ENCODE assay signal across 7 cellular contexts in the genomic region with DNA sequence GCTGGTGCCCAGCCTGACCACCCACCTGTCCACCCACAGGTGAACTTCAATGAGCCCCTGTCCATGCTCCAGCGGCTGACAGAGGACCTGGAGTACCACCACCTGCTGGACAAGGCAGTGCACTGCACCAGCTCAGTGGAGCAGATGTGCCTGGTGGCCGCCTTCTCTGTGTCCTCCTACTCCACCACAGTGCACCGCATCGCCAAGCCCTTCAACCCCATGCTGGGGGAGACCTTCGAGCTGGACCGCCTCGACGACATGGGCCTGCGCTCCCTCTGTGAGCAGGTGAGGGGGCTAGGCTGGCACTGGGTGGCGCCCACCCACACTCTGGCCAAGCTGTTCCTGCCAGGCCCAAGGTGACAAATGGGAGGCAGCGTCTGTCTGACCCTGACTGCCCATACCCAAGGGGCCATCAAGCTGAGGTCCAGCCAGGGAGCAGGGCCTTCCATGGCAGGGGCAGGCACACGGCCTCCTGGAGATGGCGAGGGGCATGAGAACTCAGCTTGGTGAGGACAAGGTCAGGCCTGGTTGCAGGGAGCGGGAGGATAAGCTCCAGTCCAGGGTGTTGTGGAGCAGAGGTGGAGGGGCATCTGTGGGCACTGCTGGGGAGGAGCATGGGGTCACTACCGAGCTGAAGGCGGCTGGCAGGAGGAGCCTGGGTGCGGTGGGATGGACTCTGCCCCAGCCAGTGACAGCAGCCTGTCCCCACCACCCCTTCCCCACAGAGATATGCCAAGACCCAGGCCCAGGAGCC.
DNase-seq lines count a peak whose midpoint lies in the region; ATAC-seq, FAIRE-seq and TF ChIP-seq lines count a peak whose summit lies in the region.

No MANE protein-coding gene starts in this region.

- DNase-seq in GM12891 (ENCODE audit: insufficient read length, low spot score) = peak; percentile 78
- DNase-seq in ascending aorta (ENCODE audit: low spot score in 2 of 2) = peak in 1 of 2 donors; percentile 61
- DNase-seq in iPS DF 6.9 (ENCODE audit: low read depth, low spot score) = peak; percentile 43
- DNase-seq in stimulated activated CD4-positive, alpha-beta T cell treated with anti-CD3 and anti-CD28 coated beads, TNF-alpha, amount 100 ng/mL, for 24 hours (ENCODE audit: low read depth in 3 of 3) = peak; percentile 7 to 30 (median 12)

- peak; percentile 95 for FAIRE-seq in GM12891 (lab: Jason Lieb, UNC)

- no peak for TF ChIP-seq POLR2A in GM12891 (IDR thresholded peaks at IDR 0.05; ENCODE audit: low read depth, low read length)

- H3K27ac ChIP-seq in OCI-LY3 (ENCODE audit: low read length) (no peak overlapping the region), ascending aorta (no peak overlapping the region), iPS DF 6.9 (ENCODE audit: low read length) (no peak overlapping the region)

- H3K36me3 ChIP-seq in OCI-LY3 (replicated peaks; ENCODE audit: low read depth, low read length) = no peaks in the 10 kb centered on the region
- peaks cover 4 to 5% of the 10 kb centered on the region in 2 donors for H3K36me3 ChIP-seq in ascending aorta
- H3K36me3 ChIP-seq in iPS DF 6.9 (ENCODE audit: control insufficient read depth, insufficient read depth, low read length) = 0 out of 2 replicates have a peak, but pooled peaks cover 3% of the 10 kb centered on the region

- H3K4me2 ChIP-seq in OCI-LY3 (ENCODE audit: low read length) = no peak overlapping the region

- peak; percentile 80 for TF ChIP-seq CTCF in OCI-LY3 (IDR thresholded peaks at IDR 0.05; ENCODE audit: low read depth, low read length)
- TF ChIP-seq CTCF in ascending aorta (IDR thresholded peaks at IDR 0.05) = peak; percentile 47 to 64 (median 54)

- ATAC-seq in GM18873 (IDR thresholded peaks at IDR 0.05; ENCODE audit: low FRiP score, unreplicated experiment) (no peak), GM21825 (IDR thresholded peaks at IDR 0.05; ENCODE audit: unreplicated experiment) (no peak)

- intact Hi-C loops in ascending aorta (cut with DNase I) = no loop called here

- no peak overlapping the region for H3K9ac ChIP-seq in OCI-LY3 (ENCODE audit: low read length)

- H3K4me1 ChIP-seq in OCI-LY3 (ENCODE audit: low read length) (no peaks in the 10 kb centered on the region), ascending aorta (no peaks in the 10 kb centered on the region), iPS DF 6.9 (ENCODE audit: control insufficient read depth, insufficient read depth, low read length) (no peaks in the 10 kb centered on the region)

- WGBS in iPS DF 6.9 (ENCODE audit: insufficient coverage, insufficient read length) = no CpG with 5 or more reads among the region's 17 CpGs

- H3K79me2 ChIP-seq in OCI-LY3 (ENCODE audit: low read length) = no peaks in the 10 kb centered on the region

- no peaks in the 10 kb centered on the region for H4K20me1 ChIP-seq in OCI-LY3 (ENCODE audit: insufficient read depth, low read length)

- no peaks in the 10 kb centered on the region for H3K9me3 ChIP-seq in OCI-LY3 (ENCODE audit: insufficient read depth, low read length)
- H3K9me3 ChIP-seq in ascending aorta = no peaks in the 10 kb centered on the region
- H3K9me3 ChIP-seq in iPS DF 6.9 (ENCODE audit: control insufficient read depth, insufficient read depth, low read length) = no peaks in the 10 kb centered on the region

- H2AFZ ChIP-seq in OCI-LY3 (ENCODE audit: low read depth, low read length) = no peak overlapping the region

- H3K4me3 ChIP-seq in OCI-LY3 (ENCODE audit: low read length) (no peak overlapping the region), ascending aorta (no peak overlapping the region), iPS DF 6.9 (ENCODE audit: low read length) (no peak overlapping the region)

- H3K27me3 ChIP-seq in OCI-LY3 (ENCODE audit: low read depth, low read length) (no peaks in the 10 kb centered on the region), ascending aorta (no peaks in the 10 kb centered on the region), iPS DF 6.9 (ENCODE audit: control insufficient read depth, insufficient read depth, low read length) (no peaks in the 10 kb centered on the region)

TF ChIP-seq in GM12891, 5 proteins besides CTCF, POLR2A, EP300 and RAD21:
- TF ChIP-seq TAF1 (IDR thresholded peaks at IDR 0.05; ENCODE audit: low read depth, low read length) = no peak
- TF ChIP-seq POLR2AphosphoS5 (IDR thresholded peaks at IDR 0.05; ENCODE audit: low read depth, low read length) = no peak
- no peak for TF ChIP-seq SPI1 (IDR thresholded peaks at IDR 0.05; ENCODE audit: low read depth, low read length)
- TF ChIP-seq PAX5 (IDR thresholded peaks at IDR 0.05; ENCODE audit: insufficient read depth, low read length, severe bottlenecking) = no peak
- no peak for TF ChIP-seq POU2F2 (IDR thresholded peaks at IDR 0.05; ENCODE audit: low read depth, low read length)
TF ChIP-seq in GM12891: peak in this region for 0.
